In genomic region chr5:131277415-131277814, GRCh38 we compare ENCODE assay signal across 16 cellular contexts. TPM values are rescaled to one million over a fixed set of nuclear protein-coding genes. Genes with fewer than 3 reads are reported as not detected.
A peak's percentile ranks its signal among the peaks of the same experiment; 100 is the strongest.
DNase-seq lines count a peak whose midpoint lies in the region; ATAC-seq and TF ChIP-seq lines count a peak whose summit lies in the region.
"Had no signal": no experiment of that assay in that cellular context is flagged by ENCODE, and none has a peak within 500 bp of the region (broad histone marks: within the 10 kb centered on the region; RNA-seq: fewer than 3 reads in every experiment).

No MANE protein-coding gene starts in this region.

- H3K4me1 Mint-ChIP-seq in stimulated activated naive CD8-positive, alpha-beta T cell treated with anti-CD3 and anti-CD28 coated beads, Interleukin-15, Interleukin-2, amounts not matched to agents 100 ng/mL and 50 ng/mL, for 24 hours (ENCODE audit: low read depth) = peaks cover 95% of the 10 kb centered on the region
- peaks cover 75% of the 10 kb centered on the region for H3K4me1 Mint-ChIP-seq in activated CD8-positive, alpha-beta T cell treated with anti-CD3 and anti-CD28 coated beads for 36 hours (ENCODE audit: low read depth)

- no peaks in the 10 kb centered on the region for H3K9me3 ChIP-seq in right lobe of liver

- no peak for ATAC-seq in stimulated activated naive CD8-positive, alpha-beta T cell treated with anti-CD3 and anti-CD28 coated beads, Interleukin-15, Interleukin-2, amounts not matched to agents 100 U/mL and 50 U/mL, for 24 hours
- ATAC-seq in activated CD8-positive, alpha-beta T cell treated with anti-CD3 and anti-CD28 coated beads for 36 hours = no peak
- ATAC-seq in right lobe of liver (peak in 3 of 4 donors; percentile 31 to 42 (median 34)), GM18502 (IDR thresholded peaks at IDR 0.05; ENCODE audit: poor library complexity, unreplicated experiment) (no peak)
- ATAC-seq: left colon had no signal

- DNase-seq in stimulated activated naive CD8-positive, alpha-beta T cell treated with anti-CD3 and anti-CD28 coated beads, Interleukin-15, Interleukin-2, amounts not matched to agents 100 U/mL and 50 U/mL, for 24 hours = no peak
- no peak for DNase-seq in activated CD8-positive, alpha-beta T cell treated with anti-CD3 and anti-CD28 coated beads for 36 hours
- no peak for DNase-seq in right lobe of liver
- DNase-seq in NCI-H2107 treated with DMSO at 0.1 percent for 48 hours (lab: John Stamatoyannopoulos, UW; ENCODE audit: unreplicated experiment) = no peak
- DNase-seq in DMS79 (lab: John Stamatoyannopoulos, UW) = no peak
- no peak for DNase-seq in NCI-H2029 treated with DMSO at 0.1 percent for 48 hours (lab: John Stamatoyannopoulos, UW)
- DNase-seq: activated CD4-positive, alpha-beta T cell treated with anti-CD3 and anti-CD28 coated beads for 48 hours; activated gamma-delta T cell; AML-193; DMS53; left colon; NCI-H2081; NCI-H526 had no signal

- POLR2A ChIA-PET in activated CD8-positive, alpha-beta T cell treated with anti-CD3 and anti-CD28 coated beads for 36 hours (lab: Charles Lee) = interaction anchor here (0.9 to 7.1 kb wide), 4 partner anchors 13 to 114 kb away, joined by 3 to 70 read pairs (median 4); partner anchors contain the start of gene CDC42SE2

- CTCF ChIA-PET in activated CD8-positive, alpha-beta T cell treated with anti-CD3 and anti-CD28 coated beads for 36 hours (lab: Charles Lee) = interaction anchor here (0.6 kb wide), 1 partner anchor 105 kb away, joined by 3 read pairs; no protein-coding TSS in a partner anchor

- H3K27ac ChIP-seq in right lobe of liver = no peak overlapping the region
- H3K27ac ChIP-seq: cardiac muscle cell had no signal

- peaks cover 21% of the 10 kb centered on the region for H3K36me3 Mint-ChIP-seq in stimulated activated naive CD8-positive, alpha-beta T cell treated with anti-CD3 and anti-CD28 coated beads, Interleukin-15, Interleukin-2, amounts not matched to agents 100 ng/mL and 50 ng/mL, for 24 hours (ENCODE audit: low read depth)
- H3K36me3 Mint-ChIP-seq in activated CD8-positive, alpha-beta T cell treated with anti-CD3 and anti-CD28 coated beads for 36 hours (ENCODE audit: low read depth) = peaks cover 52% of the 10 kb centered on the region

- H3K4me3 Mint-ChIP-seq in stimulated activated naive CD8-positive, alpha-beta T cell treated with anti-CD3 and anti-CD28 coated beads, Interleukin-15, Interleukin-2, amounts not matched to agents 100 ng/mL and 50 ng/mL, for 24 hours = peak overlapping the region; percentile 1
- peak overlapping the region; percentile 29 for H3K4me3 Mint-ChIP-seq in activated CD8-positive, alpha-beta T cell treated with anti-CD3 and anti-CD28 coated beads for 36 hours

- intact Hi-C loops in activated CD8-positive, alpha-beta T cell treated with anti-CD3 and anti-CD28 coated beads for 36 hours (cut with micrococcal nuclease) = no loop called here
- intact Hi-C loops in right lobe of liver (cut with DNase I) = no loop called here

- no peaks in the 10 kb centered on the region for H3K9me3 Mint-ChIP-seq in stimulated activated naive CD8-positive, alpha-beta T cell treated with anti-CD3 and anti-CD28 coated beads, Interleukin-15, Interleukin-2, amounts not matched to agents 100 ng/mL and 50 ng/mL, for 24 hours
- H3K9me3 Mint-ChIP-seq in activated CD8-positive, alpha-beta T cell treated with anti-CD3 and anti-CD28 coated beads for 36 hours = peaks cover 2% of the 10 kb centered on the region

- TF ChIP-seq CTCF in activated CD8-positive, alpha-beta T cell treated with anti-CD3 and anti-CD28 coated beads for 36 hours (IDR thresholded peaks at IDR 0.05) = no peak
- no peak for TF ChIP-seq CTCF in right lobe of liver (IDR thresholded peaks at IDR 0.05)

- H3K36me3 ChIP-seq in right lobe of liver = no peaks in the 10 kb centered on the region
- H3K36me3 ChIP-seq: cardiac muscle cell had no signal

- H3K27me3 Mint-ChIP-seq in stimulated activated naive CD8-positive, alpha-beta T cell treated with anti-CD3 and anti-CD28 coated beads, Interleukin-15, Interleukin-2, amounts not matched to agents 100 ng/mL and 50 ng/mL, for 24 hours = no peaks in the 10 kb centered on the region
- H3K27me3 Mint-ChIP-seq in activated CD8-positive, alpha-beta T cell treated with anti-CD3 and anti-CD28 coated beads for 36 hours = no peaks in the 10 kb centered on the region

- peak overlapping the region; percentile 72 for H3K27ac Mint-ChIP-seq in stimulated activated naive CD8-positive, alpha-beta T cell treated with anti-CD3 and anti-CD28 coated beads, Interleukin-15, Interleukin-2, amounts not matched to agents 100 ng/mL and 50 ng/mL, for 24 hours
- H3K27ac Mint-ChIP-seq in activated CD8-positive, alpha-beta T cell treated with anti-CD3 and anti-CD28 coated beads for 36 hours = peak overlapping the region; percentile 86

- no peak for TF ChIP-seq POLR2A in right lobe of liver (IDR thresholded peaks at IDR 0.05)

- H3K4me1 ChIP-seq in right lobe of liver = peaks cover 0 to 39% (median 0%) of the 10 kb centered on the region in 4 donors

- no peaks in the 10 kb centered on the region for H3K27me3 ChIP-seq in right lobe of liver
- H3K27me3 ChIP-seq: cardiac muscle cell had no signal

- no peak overlapping the region for H3K4me3 ChIP-seq in right lobe of liver
- H3K4me3 ChIP-seq: cardiac muscle cell had no signal

RNA-seq across cellular contexts. Expression of gene CDC42SE2, which starts 13.6 kb away (rescaled TPM):
- 100 to 1,000 TPM; 100 to 102 TPM for total RNA-seq in activated CD8-positive, alpha-beta T cell treated with anti-CD3 and anti-CD28 coated beads for 36 hours
- 10 to 100 TPM; 10.3 to 19.8 (median 15.0) TPM for total RNA-seq in right lobe of liver

Comparison
In these comparisons a context has a peak if more than half of its experiments do, and no peak if none do; other contexts are left out.
1. ATAC-seq: peak in right lobe of liver (3 of 4); none in stimulated activated naive CD8-positive, alpha-beta T cell treated with anti-CD3 and anti-CD28 coated beads, Interleukin-15, Interleukin-2, amounts not matched to agents 100 U/mL and 50 U/mL, for 24 hours (single experiment), activated CD8-positive, alpha-beta T cell treated with anti-CD3 and anti-CD28 coated beads for 36 hours (single experiment) and GM18502 (single experiment).
2. RNA of gene CDC42SE2, which starts 13.6 kb away (total RNA-seq): 100 to 102 TPM in activated CD8-positive, alpha-beta T cell treated with anti-CD3 and anti-CD28 coated beads for 36 hours; 10.3 to 19.8 TPM in right lobe of liver; every median in the first group is over 4 times any median in the second.